ENCODE assay signal across 1 cellular context in the genomic region with DNA sequence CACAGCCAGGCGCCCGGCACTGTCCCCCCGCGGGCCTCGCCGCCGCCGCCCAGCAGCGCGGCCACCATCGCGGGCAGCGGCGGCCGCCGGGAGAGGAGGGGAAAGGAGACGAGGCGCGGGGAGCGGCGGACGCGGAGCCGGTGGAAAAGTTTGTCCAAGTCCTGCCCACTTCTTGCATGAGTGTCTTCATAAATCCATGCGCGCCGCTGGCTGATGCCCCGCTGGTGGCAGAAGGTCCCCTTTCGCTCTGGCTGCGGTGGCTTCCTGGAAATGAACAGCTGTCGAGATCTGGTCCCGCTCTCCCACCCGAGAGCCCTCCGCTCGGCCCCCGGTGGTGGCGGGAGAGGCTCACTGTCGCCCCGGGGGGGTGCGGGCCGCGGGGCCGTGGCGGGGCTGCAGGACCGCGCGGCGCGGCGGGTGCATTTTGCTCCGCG.
TF ChIP-seq lines count a peak whose summit lies in the region.

No MANE protein-coding gene starts in this region.

TF ChIP-seq in SK-N-SH, 30 proteins besides CTCF, POLR2A, EP300 and RAD21 (continued from another document):
- TF ChIP-seq, protein P1, sequence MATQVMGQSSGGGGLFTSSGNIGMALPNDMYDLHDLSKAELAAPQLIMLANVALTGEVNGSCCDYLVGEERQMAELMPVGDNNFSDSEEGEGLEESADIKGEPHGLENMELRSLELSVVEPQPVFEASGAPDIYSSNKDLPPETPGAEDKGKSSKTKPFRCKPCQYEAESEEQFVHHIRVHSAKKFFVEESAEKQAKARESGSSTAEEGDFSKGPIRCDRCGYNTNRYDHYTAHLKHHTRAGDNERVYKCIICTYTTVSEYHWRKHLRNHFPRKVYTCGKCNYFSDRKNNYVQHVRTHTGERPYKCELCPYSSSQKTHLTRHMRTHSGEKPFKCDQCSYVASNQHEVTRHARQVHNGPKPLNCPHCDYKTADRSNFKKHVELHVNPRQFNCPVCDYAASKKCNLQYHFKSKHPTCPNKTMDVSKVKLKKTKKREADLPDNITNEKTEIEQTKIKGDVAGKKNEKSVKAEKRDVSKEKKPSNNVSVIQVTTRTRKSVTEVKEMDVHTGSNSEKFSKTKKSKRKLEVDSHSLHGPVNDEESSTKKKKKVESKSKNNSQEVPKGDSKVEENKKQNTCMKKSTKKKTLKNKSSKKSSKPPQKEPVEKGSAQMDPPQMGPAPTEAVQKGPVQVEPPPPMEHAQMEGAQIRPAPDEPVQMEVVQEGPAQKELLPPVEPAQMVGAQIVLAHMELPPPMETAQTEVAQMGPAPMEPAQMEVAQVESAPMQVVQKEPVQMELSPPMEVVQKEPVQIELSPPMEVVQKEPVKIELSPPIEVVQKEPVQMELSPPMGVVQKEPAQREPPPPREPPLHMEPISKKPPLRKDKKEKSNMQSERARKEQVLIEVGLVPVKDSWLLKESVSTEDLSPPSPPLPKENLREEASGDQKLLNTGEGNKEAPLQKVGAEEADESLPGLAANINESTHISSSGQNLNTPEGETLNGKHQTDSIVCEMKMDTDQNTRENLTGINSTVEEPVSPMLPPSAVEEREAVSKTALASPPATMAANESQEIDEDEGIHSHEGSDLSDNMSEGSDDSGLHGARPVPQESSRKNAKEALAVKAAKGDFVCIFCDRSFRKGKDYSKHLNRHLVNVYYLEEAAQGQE (IDR thresholded peaks at IDR 0.05; ENCODE audit: low read depth, low read length), result no peak
- TF ChIP-seq TCF12 (IDR thresholded peaks at IDR 0.05), result no peak
